2 cellular contexts compared by ENCODE assay signal in genomic region chr22:39003165-39003638, GRCh38.
TF ChIP-seq lines count a peak whose summit lies in the region.

No MANE protein-coding gene starts in this region.

TF ChIP-seq in HEK293, 187 proteins besides CTCF, POLR2A, EP300 and RAD21:
- TF ChIP-seq SCRT1 (tag by site-specific recombination; IDR thresholded peaks at IDR 0.05; ENCODE audit: borderline replicate concordance), result no peak
- TF ChIP-seq ZBTB48 (tag by site-specific recombination; IDR thresholded peaks at IDR 0.05), result peak; percentile 68
- no peak for TF ChIP-seq ZNF37A (tag by site-specific recombination; IDR thresholded peaks at IDR 0.05)
- no peak for TF ChIP-seq WT1 (tag by site-specific recombination; IDR thresholded peaks at IDR 0.05)
- TF ChIP-seq ZBTB21 (tag by site-specific recombination; IDR thresholded peaks at IDR 0.05), result 0 out of 2 replicates have a peak, but pooled peaks have one; percentile 34
- TF ChIP-seq SP7 (tag by site-specific recombination; IDR thresholded peaks at IDR 0.05), result 0 out of 2 replicates have a peak, but pooled peaks have one; percentile 11
- peak; percentile 60; the same call in 1 of the 2 replicates for TF ChIP-seq ZEB2 (tag by site-specific recombination; IDR thresholded peaks at IDR 0.05)
- TF ChIP-seq ZNF2 (tag by site-specific recombination; IDR thresholded peaks at IDR 0.05), result peak; percentile 59; the same call in 1 of the 2 replicates
- no peak for TF ChIP-seq ZNF214 (tag by site-specific recombination; IDR thresholded peaks at IDR 0.05; ENCODE audit: borderline replicate concordance)
- no peak for TF ChIP-seq ZNF341 (tag by site-specific recombination; IDR thresholded peaks at IDR 0.05; ENCODE audit: low read depth)
- TF ChIP-seq ZNF692 (tag by site-specific recombination; IDR thresholded peaks at IDR 0.05), result peak; percentile 50; the same call in 1 of the 2 replicates
- 0 out of 2 replicates have a peak, but pooled peaks have one; percentile 39 for TF ChIP-seq ZNF335 (tag by site-specific recombination; conservative IDR thresholded peaks at IDR 0.05)
- peak; percentile 52; the same call in 1 of the 2 replicates for TF ChIP-seq ZNF654 (tag by site-specific recombination; IDR thresholded peaks at IDR 0.05; ENCODE audit: low read depth)
- no peak for TF ChIP-seq ZNF707 (tag by site-specific recombination; IDR thresholded peaks at IDR 0.05)
- TF ChIP-seq ZNF18 (tag by site-specific recombination; IDR thresholded peaks at IDR 0.05), result no peak
- TF ChIP-seq ZNF571 (tag by site-specific recombination; IDR thresholded peaks at IDR 0.05), result no peak
- no peak for TF ChIP-seq ZNF837 (tag by site-specific recombination; IDR thresholded peaks at IDR 0.05)
- no peak for TF ChIP-seq ZNF423 (tag by site-specific recombination; IDR thresholded peaks at IDR 0.05)
- TF ChIP-seq ZNF184 (tag by site-specific recombination; IDR thresholded peaks at IDR 0.05), result no peak
- peak; percentile 66; the same call in 1 of the 2 replicates for TF ChIP-seq YY2 (tag by site-specific recombination; IDR thresholded peaks at IDR 0.05)
- peak; percentile 51; the same call in 1 of the 2 replicates for TF ChIP-seq KLF8 (tag by site-specific recombination; IDR thresholded peaks at IDR 0.05)
- TF ChIP-seq KLF7 (tag by site-specific recombination; IDR thresholded peaks at IDR 0.05; ENCODE audit: borderline replicate concordance), result no peak
- no peak for TF ChIP-seq ZFP3 (tag by site-specific recombination; IDR thresholded peaks at IDR 0.05; ENCODE audit: low read depth)
- no peak for TF ChIP-seq ZNF398 (tag by site-specific recombination; IDR thresholded peaks at IDR 0.05)
- TF ChIP-seq ZNF777 (tag by site-specific recombination; IDR thresholded peaks at IDR 0.05; ENCODE audit: borderline replicate concordance), result no peak
- TF ChIP-seq ZXDB (tag by site-specific recombination; IDR thresholded peaks at IDR 0.05), result 0 out of 2 replicates have a peak, but pooled peaks have one; percentile 20
- TF ChIP-seq ZNF600 (tag by site-specific recombination; IDR thresholded peaks at IDR 0.05), result peak; percentile 31; the same call in 1 of the 2 replicates
- peak; percentile 23; the same call in 1 of the 2 replicates for TF ChIP-seq ZBTB20 (tag by site-specific recombination; IDR thresholded peaks at IDR 0.05)
- no peak for TF ChIP-seq ZNF623 (tag by site-specific recombination; IDR thresholded peaks at IDR 0.05)
- peak; percentile 75 for TF ChIP-seq ZBTB17 (tag by site-specific recombination; IDR thresholded peaks at IDR 0.05)

TF ChIP-seq in HepG2, 621 proteins besides CTCF, POLR2A, EP300 and RAD21 (continues in another document):
- TF ChIP-seq HDAC2 (CRISPR knock-in tag; IDR thresholded peaks at IDR 0.05) (no peak), ZNF275 (CRISPR knock-in tag; IDR thresholded peaks at IDR 0.05; ENCODE audit: borderline replicate concordance) (no peak), NR0B2 (CRISPR knock-in tag; IDR thresholded peaks at IDR 0.05) (no peak), ZNF546 (CRISPR knock-in tag; conservative IDR thresholded peaks at IDR 0.05) (no peak), ETV5 (CRISPR knock-in tag; IDR thresholded peaks at IDR 0.05; ENCODE audit: borderline replicate concordance) (peak; percentile 16; the same call in 1 of the 2 replicates), MIER3 (CRISPR knock-in tag; IDR thresholded peaks at IDR 0.05; ENCODE audit: borderline replicate concordance) (no peak), ELF3 (CRISPR knock-in tag; IDR thresholded peaks at IDR 0.05) (0 out of 2 replicates have a peak, but pooled peaks have one; percentile 25), SNAPC4 (CRISPR knock-in tag; IDR thresholded peaks at IDR 0.05) (no peak), MXD3 (CRISPR knock-in tag; IDR thresholded peaks at IDR 0.05) (no peak), SMARCE1 (IDR thresholded peaks at IDR 0.05; ENCODE audit: borderline replicate concordance) (no peak), GTF3A (CRISPR knock-in tag; conservative IDR thresholded peaks at IDR 0.05) (no peak), ZNF557 (CRISPR knock-in tag; IDR thresholded peaks at IDR 0.05) (no peak), CEBPG (CRISPR knock-in tag; IDR thresholded peaks at IDR 0.05) (0 out of 2 replicates have a peak, but pooled peaks have one; percentile 14), ZNF362 (CRISPR knock-in tag; IDR thresholded peaks at IDR 0.05; ENCODE audit: borderline replicate concordance) (peak; percentile 69; the same call in 1 of the 2 replicates), ZNF253 (CRISPR knock-in tag; IDR thresholded peaks at IDR 0.05; ENCODE audit: borderline replicate concordance) (no peak), ZNF530 (CRISPR knock-in tag; IDR thresholded peaks at IDR 0.05; ENCODE audit: low read depth) (no peak), ZNF572 (CRISPR knock-in tag; IDR thresholded peaks at IDR 0.05) (peak; percentile 25; the same call in 1 of the 2 replicates), SOX5 (CRISPR knock-in tag; IDR thresholded peaks at IDR 0.05; ENCODE audit: borderline replicate concordance) (no peak), HNRNPK (IDR thresholded peaks at IDR 0.05; ENCODE audit: low read depth, low read length, poor library complexity, severe bottlenecking) (no peak), ARID2 (CRISPR knock-in tag; IDR thresholded peaks at IDR 0.05; ENCODE audit: borderline replicate concordance) (no peak), SSRP1 (CRISPR knock-in tag; IDR thresholded peaks at IDR 0.05) (no peak), ARID3A (IDR thresholded peaks at IDR 0.05; ENCODE audit: low read depth, low read length) (peak; percentile 82), ZBTB26 (CRISPR knock-in tag; IDR thresholded peaks at IDR 0.05; ENCODE audit: borderline replicate concordance) (0 out of 2 replicates have a peak, but pooled peaks have one; percentile 43), GABPA (IDR thresholded peaks at IDR 0.05; ENCODE audit: low read depth, low read length) (no peak), GABPA (CRISPR knock-in tag; IDR thresholded peaks at IDR 0.05; ENCODE audit: low read depth) (no peak), E2F1 (CRISPR knock-in tag; IDR thresholded peaks at IDR 0.05) (no peak), ZNF556 (CRISPR knock-in tag; IDR thresholded peaks at IDR 0.05; ENCODE audit: borderline replicate concordance) (no peak), FIP1L1 (IDR thresholded peaks at IDR 0.05; ENCODE audit: borderline replicate concordance, insufficient read depth, low read depth, low read length) (no peak), XRCC5 (optimal IDR thresholded peaks at IDR 0.05; ENCODE audit: low read length) (peak; percentile 58), STAG1 (CRISPR knock-in tag; IDR thresholded peaks at IDR 0.05) (peak; percentile 63), HNF1B (CRISPR knock-in tag; IDR thresholded peaks at IDR 0.05) (no peak), MXI1 (IDR thresholded peaks at IDR 0.05; ENCODE audit: borderline replicate concordance, low read depth, low read length) (0 out of 3 replicates have a peak, but pooled peaks have one; percentile 9), GATA4 (IDR thresholded peaks at IDR 0.05; ENCODE audit: borderline replicate concordance, low read depth) (no peak), ZNF703 (CRISPR knock-in tag; IDR thresholded peaks at IDR 0.05; ENCODE audit: borderline replicate concordance) (no peak)
